Comparison of ENCODE assay signal across 16 cellular contexts in genomic region chr1:31306278-31306677, GRCh38. TPM values are rescaled to one million over a fixed set of nuclear protein-coding genes. Genes with fewer than 3 reads are reported as not detected.
A peak's percentile ranks its signal among the peaks of the same experiment; 100 is the strongest.
DNase-seq lines count a peak whose midpoint lies in the region; ATAC-seq, FAIRE-seq and TF ChIP-seq lines count a peak whose summit lies in the region.
"Had no signal": no experiment of that assay in that cellular context is flagged by ENCODE, and none has a peak within 500 bp of the region (broad histone marks: within the 10 kb centered on the region; RNA-seq: fewer than 3 reads in every experiment).

No MANE protein-coding gene starts in this region.

- no peaks in the 10 kb centered on the region for H3K27me3 Mint-ChIP-seq in stimulated activated memory B cell treated with anti-CD40 and anti-IgM and Interleukin-4, amounts not matched to agents 10 μg/mL and 1 μg/mL and 100 μg/mL, for 72 hours
- H3K27me3 Mint-ChIP-seq: B cell had no signal

- no peak for TF ChIP-seq CTCF in GM12878 (IDR thresholded peaks at IDR 0.05 in 2 of 3, conservative IDR thresholded peaks at IDR 0.05 in 1 of 3; ENCODE audit: control insufficient read depth in 2 of 3, extremely low read depth in 1 of 3, insufficient read depth in 1 of 3, low read depth in 3 of 3, low read length in 3 of 3)

- WGBS in GM12878 (ENCODE audit: insufficient coverage, insufficient replicate concordance, low lambda C conversion rate, missing lambda C conversion rate) = 100% methylated on average over 3 of the region's 3 CpGs

- no peaks in the 10 kb centered on the region for H4K20me1 ChIP-seq in GM12878 (ENCODE audit: control insufficient read depth, insufficient read depth)

- H3K4me1 ChIP-seq in ACC112 (ENCODE audit: control insufficient read depth, insufficient read depth, low read length, unreplicated experiment) (peaks cover 17% of the 10 kb centered on the region), GM12878 (ENCODE audit: control insufficient read depth, insufficient read depth, low read length) (no peaks in the 10 kb centered on the region)
- H3K4me1 ChIP-seq: SJCRH30 had no signal

- H2AFZ ChIP-seq in ACC112 (ENCODE audit: low read length, unreplicated experiment) (peak overlapping the region; percentile 51), GM12878 (ENCODE audit: control insufficient read depth, low read depth, low read length) (no peak overlapping the region)
- H2AFZ ChIP-seq: GM23338 had no signal

- SMC1A ChIA-PET in GM12878 (lab: Charles Lee; ENCODE audit: uncharacterized antibody, unreplicated experiment) = interaction anchor here (0.6 kb wide), 1 partner anchor 171 kb away, joined by 3 read pairs; no protein-coding TSS in a partner anchor

- H3K4me3 Mint-ChIP-seq in stimulated activated memory B cell treated with anti-CD40 and anti-IgM and Interleukin-4, amounts not matched to agents 10 μg/mL and 1 μg/mL and 100 μg/mL, for 72 hours = no peak overlapping the region
- H3K4me3 Mint-ChIP-seq: B cell, GM23338, natural killer cell had no signal

- no peak for TF ChIP-seq RAD21 in GM12878 (IDR thresholded peaks at IDR 0.05; ENCODE audit: insufficient read depth, low read depth, low read length)

- ATAC-seq in GM12878 = no peak
- no peak for ATAC-seq in stimulated activated memory B cell treated with anti-CD40 and anti-IgM and Interleukin-4, amounts not matched to agents 10 μg/mL and 1 μg/mL and 100 μg/mL, for 72 hours
- ATAC-seq: GM23338, natural killer cell had no signal

- H3K36me3 ChIP-seq in ACC112 (ENCODE audit: insufficient read depth, low read length) = peaks cover 8% of the 10 kb centered on the region; the same call in 1 of the 2 replicates
- peaks cover 0 to 7% of the 10 kb centered on the region in 2 experiments; a peak in 1 of 4 replicates for H3K36me3 ChIP-seq in GM12878 (ENCODE audit: control insufficient read depth in 2 of 2, insufficient read depth in 2 of 2, low read length in 1 of 2)

- no peak overlapping the region for H3K9ac ChIP-seq in GM12878 (ENCODE audit: control insufficient read depth, insufficient read depth, low read length)

- CTCF ChIA-PET in GM12878 (lab: Yijun Ruan, JAX) = interaction anchor here (1.1 kb wide), 1 partner anchor 29 kb away, joined by 3 read pairs; no protein-coding TSS in a partner anchor

- peaks cover 36% of the 10 kb centered on the region for H3K79me2 ChIP-seq in ACC112 (ENCODE audit: control insufficient read depth, insufficient read depth, low read length, unreplicated experiment)
- H3K79me2 ChIP-seq in GM12878 (ENCODE audit: control insufficient read depth, insufficient read depth, low read length) = peaks cover 2% of the 10 kb centered on the region

- no peaks in the 10 kb centered on the region for H3K9me3 Mint-ChIP-seq in stimulated activated memory B cell treated with anti-CD40 and anti-IgM and Interleukin-4, amounts not matched to agents 10 μg/mL and 1 μg/mL and 100 μg/mL, for 72 hours
- H3K9me3 Mint-ChIP-seq: GM23338, natural killer cell had no signal

- RAD21 ChIA-PET in GM12878 (lab: Charles Lee; ENCODE audit: unreplicated experiment) = no interaction called here

- H3K4me3 ChIP-seq in ACC112 (ENCODE audit: low read depth, low read length) = peak overlapping the region; percentile 43; the same call in 1 of the 2 replicates
- H3K4me3 ChIP-seq in GM12878 = no peak overlapping the region
- H3K4me3 ChIP-seq: GM23338, SJCRH30 had no signal

- H3K27me3 ChIP-seq in ACC112 (ENCODE audit: insufficient read depth, low read length) = no peaks in the 10 kb centered on the region
- H3K27me3 ChIP-seq in GM12878 (replicated peaks in 1 of 2; ENCODE audit: control insufficient read depth in 2 of 2, insufficient read depth in 2 of 2, low read length in 1 of 2) = no peaks in the 10 kb centered on the region
- H3K27me3 ChIP-seq: SJCRH30 had no signal

- TF ChIP-seq EP300 in GM12878 (IDR thresholded peaks at IDR 0.05; ENCODE audit: borderline replicate concordance in 1 of 2, control insufficient read depth in 1 of 2, low read depth in 2 of 2, low read length in 2 of 2) = no peak

- H3K27ac ChIP-seq in ACC112 (ENCODE audit: low read depth, low read length) (peak overlapping the region; percentile 86), GM12878 (ENCODE audit: control insufficient read depth, insufficient read depth) (no peak overlapping the region)
- H3K27ac ChIP-seq: SJCRH30 had no signal

- peaks cover 18% of the 10 kb centered on the region for H3K4me1 Mint-ChIP-seq in stimulated activated memory B cell treated with anti-CD40 and anti-IgM and Interleukin-4, amounts not matched to agents 10 μg/mL and 1 μg/mL and 100 μg/mL, for 72 hours
- H3K4me1 Mint-ChIP-seq: GM23338 had no signal

- POLR2A ChIA-PET in GM12878 (lab: Charles Lee) = interaction anchor here (1.0 kb wide), 1 partner anchor 9 kb away, joined by 7 read pairs; the partner anchor contains the start of genes SNRNP40 and ZCCHC17

- DNase-seq in HS-27A (ENCODE audit: low read depth) (peak; percentile 68), GM12878 (ENCODE audit: low read depth, low spot score) (no peak), iris pigment epithelial cell (ENCODE audit: low read depth) (peak; percentile 96), GM12892 (ENCODE audit: insufficient read length) (no peak), NCI-H510A (lab: John Stamatoyannopoulos, UW) (no peak)
- no peak for DNase-seq in stimulated activated CD4-positive, alpha-beta T cell treated with anti-CD3 and anti-CD28 coated beads, Interleukin-12 subunit alpha, Interleukin-12 subunit beta, amount 100 ng/mL, for 4 hours
- DNase-seq: activated CD4-positive, alpha-beta T cell treated with anti-CD3 and anti-CD28 coated beads for 48 hours; activated gamma-delta T cell; Kasumi-1; natural killer cell; SJCRH30; stimulated activated naive CD4-positive, alpha-beta T cell had no signal

- BruUV-seq in GM12878 (replicated peaks; lab: Mats Ljungman, UMichigan) = no TSS peak

- TF ChIP-seq POLR2A in GM12878 (IDR thresholded peaks at IDR 0.05; ENCODE audit: low read depth, low read length) = no peak
- no peak for TF ChIP-seq POLR2A in GM12892 (IDR thresholded peaks at IDR 0.05; ENCODE audit: low read depth, low read length)

- no peak overlapping the region for H3K27ac Mint-ChIP-seq in stimulated activated memory B cell treated with anti-CD40 and anti-IgM and Interleukin-4, amounts not matched to agents 10 μg/mL and 1 μg/mL and 100 μg/mL, for 72 hours
- H3K27ac Mint-ChIP-seq: B cell, GM23338, natural killer cell had no signal

- FAIRE-seq in GM12878 (lab: Jason Lieb, UNC) (peak; percentile 57), GM12892 (lab: Jason Lieb, UNC) (no peak)

- H3K36me3 Mint-ChIP-seq in stimulated activated memory B cell treated with anti-CD40 and anti-IgM and Interleukin-4, amounts not matched to agents 10 μg/mL and 1 μg/mL and 100 μg/mL, for 72 hours = peaks cover 44% of the 10 kb centered on the region
- H3K36me3 Mint-ChIP-seq: natural killer cell had no signal

- no peak overlapping the region for H3K4me2 ChIP-seq in GM12878 (ENCODE audit: control insufficient read depth, insufficient read depth)
- H3K4me2 ChIP-seq: GM23338 had no signal

- in situ Hi-C loops in GM12878 (cut with MboI) = no loop called here

- intact Hi-C loops in GM12878 (cut with micrococcal nuclease; ENCODE audit: unreplicated experiment) = no loop called here

- no peaks in the 10 kb centered on the region for H3K9me3 ChIP-seq in GM12878 (replicated peaks; ENCODE audit: control insufficient read depth, insufficient read depth, low read length)
- H3K9me3 ChIP-seq: SJCRH30 had no signal

TF ChIP-seq in GM12878, 131 proteins besides CTCF, POLR2A, EP300 and RAD21 (continues in another document):
- no peak for TF ChIP-seq STAT1 (conservative IDR thresholded peaks at IDR 0.05)
- TF ChIP-seq ZNF274 (IDR thresholded peaks at IDR 0.05; ENCODE audit: insufficient read depth, insufficient read length) = no peak
- TF ChIP-seq SMAD5 (IDR thresholded peaks at IDR 0.05; ENCODE audit: low read depth) = no peak
- no peak for TF ChIP-seq IKZF2 (IDR thresholded peaks at IDR 0.05)

RNA-seq across cellular contexts. Expression of gene ZCCHC17, which starts 9.4 kb away (rescaled TPM):
- 13.3 and 15.2 TPM in 2 replicates for total RNA-seq in GM12878 (2013; cell fraction: nucleolus; rRNA removed)
- total RNA-seq in GM12878 (2014; rRNA removed) (22.3 and 25.4 TPM in 2 replicates), GM12878 (2014; rRNA removed; fragmentation: Illumina TruSeq; extraction: Trizol) (40.0 and 41.6 TPM in 2 replicates), GM12878 (2021) (25.6 and 27.5 TPM in 2 replicates)
- polyA plus RNA-seq in GM12878 (2011; ENCODE audit: low read depth) = 23.9 TPM
- polyA plus RNA-seq in GM12878 (2011; rRNA removed) (43.8 and 54.1 TPM in 2 replicates), GM12878 (2014; fragmentation: Illumina TruSeq; extraction: Trizol) (50.2 and 61.8 TPM in 2 replicates), GM12878 (2014; fragmentation: Nextera tagmentation; extraction: Ambion mirVana) (10 to 100 TPM; 63.9 to 86.3 TPM), GM12878 (2014; rRNA removed) (24.2 and 25.7 TPM in 2 replicates), GM12878 (2016; fragmentation: Nextera tagmentation; extraction: Ambion mirVana) (10 to 100 TPM; 62.7 to 68.7 TPM)
- 26.6 and 30.3 TPM in 2 replicates for polyA plus RNA-seq in GM12878 (2011; cell fraction: cytosol; rRNA removed)
- polyA plus RNA-seq in GM12878 (2011; cell fraction: nucleus; rRNA removed) = 14.0 and 17.8 TPM in 2 replicates
- 26.0 and 27.1 TPM in 2 replicates for polyA plus RNA-seq in GM12878 (2012)
- 17.5 and 18.1 TPM in 2 replicates for polyA minus RNA-seq in GM12878 (2011; rRNA and poly(A)+ RNA removed)
- polyA minus RNA-seq in GM12878 (2011; cell fraction: cytosol; rRNA and poly(A)+ RNA removed) = 3.5 and 7.2 TPM in 2 replicates
- polyA minus RNA-seq in GM12878 (2011; cell fraction: nucleus; rRNA and poly(A)+ RNA removed) = 3.7 and 4.8 TPM in 2 replicates
- polyA plus RNA-seq in GM12892 (2012; ENCODE audit: missing spikeins) = 37.0 TPM

RNA-seq across cellular contexts. Expression of gene SNRNP40, which starts 9.7 kb away (rescaled TPM):
- 110 and 123 TPM in 2 replicates for total RNA-seq in GM12878 (2013; cell fraction: nucleolus; rRNA removed)
- 212 and 219 TPM in 2 replicates for total RNA-seq in GM12878 (2014; rRNA removed)
- total RNA-seq in GM12878 (2014; rRNA removed; fragmentation: Illumina TruSeq; extraction: Trizol) = 108 and 116 TPM in 2 replicates
- total RNA-seq in GM12878 (2021) = 103 and 104 TPM in 2 replicates
- 33.8 TPM for polyA plus RNA-seq in GM12878 (2011; ENCODE audit: low read depth)
- polyA plus RNA-seq in GM12878 (2011; rRNA removed) = 103 and 113 TPM in 2 replicates
- polyA plus RNA-seq in GM12878 (2011; cell fraction: cytosol; rRNA removed) = 106 and 119 TPM in 2 replicates
- polyA plus RNA-seq in GM12878 (2011; cell fraction: nucleus; rRNA removed) = 76.3 and 89.3 TPM in 2 replicates
- polyA plus RNA-seq in GM12878 (2012) = 41.7 and 45.5 TPM in 2 replicates
- polyA plus RNA-seq in GM12878 (2014; fragmentation: Illumina TruSeq; extraction: Trizol) = 94.2 and 97.7 TPM in 2 replicates
- 10 to 100 TPM; 34.9 to 45.9 TPM for polyA plus RNA-seq in GM12878 (2014; fragmentation: Nextera tagmentation; extraction: Ambion mirVana)
- polyA plus RNA-seq in GM12878 (2014; rRNA removed) = 141 and 144 TPM in 2 replicates
- polyA plus RNA-seq in GM12878 (2016; fragmentation: Nextera tagmentation; extraction: Ambion mirVana) = 100 to 1,000 TPM; 167 to 172 TPM
- polyA minus RNA-seq in GM12878 (2011; rRNA and poly(A)+ RNA removed) = 156 and 160 TPM in 2 replicates
- 60.3 and 69.8 TPM in 2 replicates for polyA minus RNA-seq in GM12878 (2011; cell fraction: cytosol; rRNA and poly(A)+ RNA removed)
- polyA minus RNA-seq in GM12878 (2011; cell fraction: nucleus; rRNA and poly(A)+ RNA removed) = 34.8 and 60.8 TPM in 2 replicates
- 58.4 TPM for polyA plus RNA-seq in GM12892 (2012; ENCODE audit: missing spikeins)

Comparison
In these comparisons a context has a peak if more than half of its experiments do, and no peak if none do; other contexts are left out.
1. DNase-seq: peak in HS-27A (single experiment) and iris pigment epithelial cell (single experiment); none in GM12878 (single experiment), stimulated activated CD4-positive, alpha-beta T cell treated with anti-CD3 and anti-CD28 coated beads, Interleukin-12 subunit alpha, Interleukin-12 subunit beta, amount 100 ng/mL, for 4 hours (single experiment), GM12892 (single experiment) and NCI-H510A (single experiment).